8 cellular contexts compared by ENCODE assay signal in the genomic region with DNA sequence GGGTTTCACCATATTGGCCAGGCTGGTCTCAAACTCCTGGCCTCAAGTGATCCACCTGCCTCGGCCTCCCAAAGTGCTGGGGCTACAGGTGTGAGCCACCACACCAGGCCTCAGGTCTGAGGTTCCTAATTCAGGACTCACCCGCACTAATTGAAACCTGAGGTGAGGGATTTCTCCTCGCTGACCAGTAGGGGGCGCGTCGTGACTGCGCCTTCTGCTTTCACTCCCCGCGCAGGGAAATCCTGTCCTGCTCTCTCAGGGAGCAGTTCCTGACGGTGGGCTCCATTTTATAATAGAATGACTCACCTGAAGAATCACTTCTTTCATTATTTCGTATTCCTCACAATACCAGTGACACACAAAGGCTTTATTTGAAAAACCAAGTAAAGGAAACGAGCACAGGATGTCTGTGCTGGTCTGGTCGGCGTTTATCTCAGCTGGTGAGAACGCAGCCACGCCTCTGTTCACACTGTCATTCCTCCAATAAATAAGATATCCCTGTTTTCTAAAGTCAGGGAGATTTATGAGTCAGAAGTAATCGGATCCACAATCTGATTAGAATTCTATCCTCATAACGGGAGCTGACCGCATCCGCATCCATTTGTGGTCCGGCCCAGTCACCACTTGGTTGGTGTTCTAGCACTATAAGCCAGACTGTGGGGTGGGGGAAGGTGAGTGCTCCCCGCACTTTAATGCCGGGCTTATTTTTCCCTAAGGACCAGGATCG. TPM values are rescaled to one million over a fixed set of nuclear protein-coding genes. Genes with fewer than 3 reads are reported as not detected.
A peak's percentile ranks its signal among the peaks of the same experiment; 100 is the strongest.
DNase-seq lines count a peak whose midpoint lies in the region; ATAC-seq and TF ChIP-seq lines count a peak whose summit lies in the region.

No MANE protein-coding gene starts in this region.

- H3K27ac ChIP-seq in Panc1 (ENCODE audit: low read length), result peak overlapping the region; percentile 75

- in situ Hi-C loops in Panc1 (cut with HindIII; ENCODE audit: low pct_unique_long_range_greater_than_20kb, low sequenced_read_pairs), result no loop called here

- DNase-seq in CD14-positive monocyte (ENCODE audit: low spot score) (peak; percentile 84), HS-27A (ENCODE audit: low read depth) (peak; percentile 73), Panc1 (ENCODE audit: low read depth, low spot score) (no peak), fibroblast of peridontal ligament (ENCODE audit: extremely low read depth) (peak; percentile 75)
- DNase-seq in naive thymus-derived CD8-positive, alpha-beta T cell, result peak; percentile 58 to 84 (median 76)
- DNase-seq in stimulated activated CD8-positive, alpha-beta memory T cell treated with anti-CD3 and anti-CD28 coated beads, Interleukin-7, amount 100 ng/mL, for 48 hours (ENCODE audit: extremely low read depth in 1 of 2, low read depth in 1 of 2), result peak; percentile 53 to 75

- H3K27ac Mint-ChIP-seq in CD14-positive monocyte, result peak overlapping the region in 6 of 7 donors; percentile 40 to 80 (median 66)
- peak overlapping the region; percentile 85 for H3K27ac Mint-ChIP-seq in activated T-helper 17 cell treated with anti-CD3 and anti-CD28 coated beads, Interleukin-2, amount 50 U/mL, for 72 hours
- peak overlapping the region in 6 of 10 donors; percentile 21 to 81 (median 60) for H3K27ac Mint-ChIP-seq in naive thymus-derived CD8-positive, alpha-beta T cell

- H3K9me3 ChIP-seq in Panc1 (ENCODE audit: control insufficient read depth, insufficient read depth, low read depth, low read length), result no peaks in the 10 kb centered on the region

- ATAC-seq in GM19452 (IDR thresholded peaks at IDR 0.05; ENCODE audit: unreplicated experiment) (peak; percentile 87), Panc1 (peak; percentile 93)
- ATAC-seq in activated T-helper 17 cell treated with anti-CD3 and anti-CD28 coated beads, Interleukin-2, amount 50 U/mL, for 72 hours (replicated peaks), result peak; percentile 77
- peak; percentile 94 to 95 for ATAC-seq in naive thymus-derived CD8-positive, alpha-beta T cell

- no peaks in the 10 kb centered on the region for H3K9me3 Mint-ChIP-seq in CD14-positive monocyte
- no peaks in the 10 kb centered on the region for H3K9me3 Mint-ChIP-seq in activated T-helper 17 cell treated with anti-CD3 and anti-CD28 coated beads, Interleukin-2, amount 50 U/mL, for 72 hours
- H3K9me3 Mint-ChIP-seq in naive thymus-derived CD8-positive, alpha-beta T cell, result no peaks in the 10 kb centered on the region

- intact Hi-C loops in CD14-positive monocyte (cut with micrococcal nuclease) (loop anchor here (1.0 to 10.0 kb wide), 4 partner anchors 34 to 171 kb away; a partner anchor contains a TSS), Panc1 (cut with micrococcal nuclease; ENCODE audit: unreplicated experiment) (loop anchor here (5.0 kb wide), 1 partner anchor 176 kb away; no protein-coding TSS in a partner anchor)

- no TSS peak for BruUV-seq in Panc1 (replicated peaks; lab: Mats Ljungman, UMichigan)

- peak; percentile 95 for TF ChIP-seq CTCF in CD14-positive monocyte (IDR thresholded peaks at IDR 0.05)
- TF ChIP-seq CTCF in Panc1 (IDR thresholded peaks at IDR 0.05), result peak; percentile 99

- POLR2A ChIA-PET in Panc1 (lab: Charles Lee), result interaction anchor here (0.6 to 1.2 kb wide), 2 partner anchors 38 to 168 kb away, joined by 4 to 5 read pairs; no protein-coding TSS in a partner anchor
- POLR2A ChIA-PET in naive thymus-derived CD8-positive, alpha-beta T cell (lab: Charles Lee), result interaction anchor here (0.6 to 1.7 kb wide), 3 partner anchors 22 to 114 kb away, joined by 4 to 6 read pairs (median 4); a partner anchor contains a TSS

- peaks cover 1 to 7% (median 5%) of the 10 kb centered on the region in 3 donors for H3K27me3 Mint-ChIP-seq in CD14-positive monocyte (ENCODE audit: low read depth in 3 of 3)
- no peaks in the 10 kb centered on the region for H3K27me3 Mint-ChIP-seq in activated T-helper 17 cell treated with anti-CD3 and anti-CD28 coated beads, Interleukin-2, amount 50 U/mL, for 72 hours
- H3K27me3 Mint-ChIP-seq in naive thymus-derived CD8-positive, alpha-beta T cell, result peaks cover 0 to 3% (median 0%) of the 10 kb centered on the region in 5 donors

- peak overlapping the region; percentile 40 to 63 for H3K4me3 ChIP-seq in Panc1 (ENCODE audit: low read depth in 2 of 2, low read length in 2 of 2)

- H3K27me3 ChIP-seq in Panc1 (ENCODE audit: control insufficient read depth, insufficient read depth, low read length), result no peaks in the 10 kb centered on the region

- H3K4me3 Mint-ChIP-seq in CD14-positive monocyte, result peak overlapping the region; percentile 73 to 84
- H3K4me3 Mint-ChIP-seq in activated T-helper 17 cell treated with anti-CD3 and anti-CD28 coated beads, Interleukin-2, amount 50 U/mL, for 72 hours, result peak overlapping the region; percentile 78
- peak overlapping the region; percentile 67 to 85 (median 76) for H3K4me3 Mint-ChIP-seq in naive thymus-derived CD8-positive, alpha-beta T cell

- peaks cover 28% of the 10 kb centered on the region for H3K4me1 Mint-ChIP-seq in CD14-positive monocyte
- H3K4me1 Mint-ChIP-seq in activated T-helper 17 cell treated with anti-CD3 and anti-CD28 coated beads, Interleukin-2, amount 50 U/mL, for 72 hours, result peaks cover 9% of the 10 kb centered on the region
- H3K4me1 Mint-ChIP-seq in naive thymus-derived CD8-positive, alpha-beta T cell, result peaks cover 3 to 29% (median 10%) of the 10 kb centered on the region in 4 donors

- no peaks in the 10 kb centered on the region for H3K36me3 ChIP-seq in Panc1 (ENCODE audit: control insufficient read depth, insufficient read depth, low read length)

- H3K4me1 ChIP-seq in Panc1 (ENCODE audit: control insufficient read depth, insufficient read depth, low read length), result peaks cover 22% of the 10 kb centered on the region

- CTCF ChIA-PET in Panc1 (lab: Charles Lee), result interaction anchor here (0.7 to 1.5 kb wide), 8 partner anchors 12 to 185 kb away, joined by 3 to 13 read pairs (median 4); a partner anchor contains a TSS

- H3K36me3 Mint-ChIP-seq in CD14-positive monocyte, result no peaks in the 10 kb centered on the region
- peaks cover 5% of the 10 kb centered on the region for H3K36me3 Mint-ChIP-seq in activated T-helper 17 cell treated with anti-CD3 and anti-CD28 coated beads, Interleukin-2, amount 50 U/mL, for 72 hours (ENCODE audit: low read depth)
- no peaks in the 10 kb centered on the region for H3K36me3 Mint-ChIP-seq in naive thymus-derived CD8-positive, alpha-beta T cell

RNA-seq across cellular contexts. Expression of a gene that starts 35.4 kb away (rescaled TPM):
- polyA plus RNA-seq in CD14-positive monocyte, result 1 to 10 TPM; 1.0 to 2.8 TPM
- 131 TPM for total RNA-seq in Panc1 (2021; ENCODE audit: unreplicated experiment)
- polyA plus RNA-seq in Panc1 (2012; ENCODE audit: insufficient read length), result 204 TPM
- 10 to 100 TPM; 24.7 to 26.6 TPM for total RNA-seq in activated T-helper 17 cell treated with anti-CD3 and anti-CD28 coated beads, Interleukin-2, amount 50 U/mL, for 72 hours
- 10 to 100 TPM; 14.4 to 17.8 TPM for total RNA-seq in naive thymus-derived CD8-positive, alpha-beta T cell
- 10 to 100 TPM in 2 of 3 donors, 1 to 10 TPM in 1; 5.1 to 26.5 (median 12.5) TPM for polyA plus RNA-seq in naive thymus-derived CD8-positive, alpha-beta T cell

RNA-seq across cellular contexts. Expression of a gene that starts 39.2 kb away (rescaled TPM):
- 1 to 10 TPM; 5.1 to 6.9 TPM for polyA plus RNA-seq in CD14-positive monocyte
- total RNA-seq in Panc1 (2021; ENCODE audit: unreplicated experiment), result 26.7 TPM
- polyA plus RNA-seq in Panc1 (2012; ENCODE audit: insufficient read length), result 12.2 TPM
- total RNA-seq in activated T-helper 17 cell treated with anti-CD3 and anti-CD28 coated beads, Interleukin-2, amount 50 U/mL, for 72 hours, result 10 to 100 TPM; 12.4 to 26.3 TPM
- 10 to 100 TPM in 1 of 2 experiments, 1 to 10 TPM in 1; 8.5 to 10.9 TPM for total RNA-seq in naive thymus-derived CD8-positive, alpha-beta T cell
- polyA plus RNA-seq in naive thymus-derived CD8-positive, alpha-beta T cell, result 1 to 10 TPM; 1.4 to 2.5 (median 2.4) TPM
